12 cellular contexts compared by ENCODE assay signal in the genomic region with DNA sequence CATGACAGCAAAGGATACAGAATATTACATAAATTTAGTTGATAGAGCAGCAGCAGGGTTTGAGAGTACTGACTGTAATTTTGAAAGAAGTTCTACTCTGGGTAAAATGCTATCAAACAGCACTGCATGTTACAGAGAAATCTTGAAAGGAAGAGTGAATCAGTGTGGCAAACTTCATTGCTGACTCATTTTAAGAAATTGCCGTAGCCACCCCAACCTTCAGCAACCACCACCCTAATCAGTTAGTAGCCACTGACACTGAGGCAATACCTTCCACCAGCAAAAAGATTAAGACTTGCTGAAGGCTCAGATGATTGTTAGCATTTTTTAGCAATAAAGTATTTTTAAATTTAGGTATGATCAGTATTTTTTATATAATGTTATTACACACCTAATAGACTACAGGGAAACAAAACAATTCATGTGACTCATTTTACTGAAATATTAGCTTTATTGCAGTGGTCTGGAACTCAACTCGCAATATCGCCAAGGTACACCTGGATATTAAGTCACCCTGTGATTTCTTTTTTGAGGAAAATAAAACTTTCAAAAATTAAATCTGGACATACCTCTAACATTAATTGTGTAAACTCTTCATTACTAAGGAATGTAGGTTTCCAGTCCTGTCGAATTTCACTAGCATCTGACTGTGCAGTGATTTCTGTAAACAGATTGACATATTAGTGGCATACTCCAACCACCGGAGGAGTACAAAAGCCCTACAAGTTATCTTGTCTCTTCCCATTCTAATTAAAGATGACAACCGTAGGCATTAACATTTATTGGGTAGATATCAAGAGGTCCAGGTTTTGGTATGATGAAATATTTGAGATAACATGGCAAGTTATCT.
DNase-seq lines count a peak whose midpoint lies in the region; ATAC-seq and TF ChIP-seq lines count a peak whose summit lies in the region.
"Had no signal": no experiment of that assay in that cellular context is flagged by ENCODE, and none has a peak within 500 bp of the region (broad histone marks: within the 10 kb centered on the region; RNA-seq: fewer than 3 reads in every experiment).

No MANE protein-coding gene starts in this region.

- H3K18ac ChIP-seq in IMR-90 (ENCODE audit: low read depth, low read length) = no peak overlapping the region; the same call in 1 of the 2 replicates

- H4K8ac ChIP-seq in IMR-90 (ENCODE audit: low read depth in 2 of 2, low read length in 2 of 2) = peak overlapping the region in 1 of 2 experiments; percentile 24; a peak in 2 of 4 replicates

- no peak overlapping the region for H2AFZ ChIP-seq in IMR-90 (replicated peaks; ENCODE audit: low read length, poor library complexity)

- H2BK5ac ChIP-seq in IMR-90 (ENCODE audit: low read depth, low read length, poor library complexity, severe bottlenecking) = peak overlapping the region; percentile 33

- H3K36me3 ChIP-seq in IMR-90 (ENCODE audit: control insufficient read depth, insufficient read depth, low read length) (peaks cover 6% of the 10 kb centered on the region), BE2C (peaks cover 9% of the 10 kb centered on the region)

- H3K27me3 ChIP-seq in IMR-90 (ENCODE audit: control insufficient read depth, insufficient read depth, low read length) = no peaks in the 10 kb centered on the region
- no peaks in the 10 kb centered on the region for H3K27me3 ChIP-seq in BE2C
- H3K27me3 ChIP-seq: thyroid gland had no signal

- no peak overlapping the region for H3K4me3 Mint-ChIP-seq in chondrocyte (ENCODE audit: unreplicated experiment)
- H3K4me3 Mint-ChIP-seq: T-helper 1 cell treated with Interleukin-12 subunit alpha and Interleukin-12 subunit beta and Interleukin-4 antibody, amounts not matched to agents 30 μg/mL and 1 μg/mL, for 36 hours had no signal

- H3K4me3 ChIP-seq in IMR-90 (ENCODE audit: insufficient read depth, low read depth, low read length) = no peak overlapping the region
- no peak overlapping the region for H3K4me3 ChIP-seq in BE2C (ENCODE audit: low read depth, low read length)
- H3K4me3 ChIP-seq: thyroid gland had no signal

- H4K5ac ChIP-seq in IMR-90 (ENCODE audit: low read depth, low read length) = peak overlapping the region; percentile 33; the same call in 1 of the 2 replicates

- ATAC-seq in IMR-90 (ENCODE audit: low read depth) (peak; percentile 80), left lobe of liver (no peak), HG03457 (IDR thresholded peaks at IDR 0.05; ENCODE audit: unreplicated experiment) (no peak)

- peaks cover 6 to 13% of the 10 kb centered on the region in 2 experiments; a peak in 3 of 4 replicates for H3K79me1 ChIP-seq in IMR-90 (ENCODE audit: low read depth in 1 of 2, low read length in 2 of 2)

- H3K4me1 ChIP-seq in IMR-90 (ENCODE audit: control insufficient read depth, insufficient read depth, low read length) (peaks cover 5% of the 10 kb centered on the region), BE2C (no peaks in the 10 kb centered on the region)
- H3K4me1 ChIP-seq: thyroid gland had no signal

- H3K9me1 ChIP-seq in IMR-90 (ENCODE audit: insufficient read depth, low read length) = no peaks in the 10 kb centered on the region; the same call in 1 of the 2 replicates

- H3K4me1 Mint-ChIP-seq in chondrocyte (ENCODE audit: low read depth) = peaks cover 15% of the 10 kb centered on the region

- no CpG with 5 or more reads among the region's 6 CpGs for WGBS in IMR-90 (ENCODE audit: extremely low coverage in 2 of 2, insufficient read length in 1 of 2), 2 experiments

- POLR2A ChIA-PET in IMR-90 (lab: Charles Lee; ENCODE audit: unreplicated experiment) = no interaction called here

- DNase-seq in GM03348 (ENCODE audit: low spot score) (peak; percentile 27), IMR-90 (peak; percentile 77), astrocyte of the hippocampus (ENCODE audit: low read depth, low spot score) (peak; percentile 71), kidney glomerular epithelial cell (lab: John Stamatoyannopoulos, UW) (peak; percentile 15), left lobe of liver (ENCODE audit: low spot score) (no peak), BE2C (no peak), chondrocyte (ENCODE audit: low spot score) (no peak)
- DNase-seq: anterior cingulate cortex, KBM-7, thyroid gland had no signal

- peaks cover 15% of the 10 kb centered on the region for H3K9me3 Mint-ChIP-seq in chondrocyte (ENCODE audit: low read depth)
- H3K9me3 Mint-ChIP-seq: T-helper 1 cell treated with Interleukin-12 subunit alpha and Interleukin-12 subunit beta and Interleukin-4 antibody, amounts not matched to agents 30 μg/mL and 1 μg/mL, for 36 hours had no signal

- no peak overlapping the region for H2AK9ac ChIP-seq in IMR-90 (replicated peaks; ENCODE audit: low read depth, low read length, poor library complexity)

- H3K9me3 ChIP-seq in IMR-90 (ENCODE audit: control insufficient read depth, insufficient read depth, low read length) (peaks cover 7% of the 10 kb centered on the region; the same call in 1 of the 2 replicates), BE2C (no peaks in the 10 kb centered on the region)
- H3K9me3 ChIP-seq: thyroid gland had no signal

- H2BK15ac ChIP-seq in IMR-90 (ENCODE audit: low read depth, low read length) = no peak overlapping the region

- H3K27me3 Mint-ChIP-seq in chondrocyte (ENCODE audit: low read depth) = no peaks in the 10 kb centered on the region

- peak overlapping the region; percentile 51; the same call in 1 of the 2 replicates for H3K4me2 ChIP-seq in IMR-90 (ENCODE audit: low read depth, low read length)

- H4K20me1 ChIP-seq in IMR-90 (ENCODE audit: insufficient read depth, low read length) = no peaks in the 10 kb centered on the region

- TF ChIP-seq CTCF in IMR-90 (conservative IDR thresholded peaks at IDR 0.05; ENCODE audit: low read depth, low read length) (no peak), BE2C (IDR thresholded peaks at IDR 0.05; ENCODE audit: low read depth, low read length) (no peak), chondrocyte (IDR thresholded peaks at IDR 0.05) (no peak)

- no peak overlapping the region for H3K27ac Mint-ChIP-seq in chondrocyte (ENCODE audit: unreplicated experiment)
- H3K27ac Mint-ChIP-seq: T-helper 1 cell treated with Interleukin-12 subunit alpha and Interleukin-12 subunit beta and Interleukin-4 antibody, amounts not matched to agents 30 μg/mL and 1 μg/mL, for 36 hours had no signal

- H2BK20ac ChIP-seq in IMR-90 (ENCODE audit: low read depth, low read length) = no peak overlapping the region; the same call in 1 of the 2 replicates

- no peak overlapping the region for H3K4ac ChIP-seq in IMR-90 (ENCODE audit: low read depth, low read length)

- no peak for TF ChIP-seq POLR2A in IMR-90 (IDR thresholded peaks at IDR 0.05; ENCODE audit: low read depth, low read length)

- no peak overlapping the region for H2BK120ac ChIP-seq in IMR-90 (ENCODE audit: low read depth, low read length)

- peaks cover 22% of the 10 kb centered on the region for H3K36me3 Mint-ChIP-seq in chondrocyte (ENCODE audit: low read depth)

- no TSS peak for BruUV-seq in IMR-90 (replicated peaks; lab: Mats Ljungman, UMichigan)

- H3K14ac ChIP-seq in IMR-90 (replicated peaks; ENCODE audit: low read depth, low read length) = 0 out of 2 replicates have a peak overlapping the region, but pooled peaks have one; percentile 48

- H4K91ac ChIP-seq in IMR-90 (ENCODE audit: insufficient read depth, low read depth, low read length) = no peak overlapping the region

- H2AK5ac ChIP-seq in IMR-90 (ENCODE audit: low read depth, low read length) = no peak overlapping the region

- CTCF ChIA-PET in IMR-90 (lab: Yijun Ruan, JAX) = no interaction called here

- in situ Hi-C loops in IMR-90 (cut with MboI; ENCODE audit: low sequenced_read_pairs) = no loop called here

- dilution Hi-C loops in IMR-90 (cut with HindIII; ENCODE audit: low sequenced_read_pairs, unreplicated experiment) = no loop called here

- intact Hi-C loops in IMR-90 (cut with micrococcal nuclease) = no loop called here

- no peak overlapping the region for H3K56ac ChIP-seq in IMR-90 (ENCODE audit: extremely low read depth, insufficient read depth, low read length)

- no peak for TF ChIP-seq RAD21 in IMR-90 (IDR thresholded peaks at IDR 0.05; ENCODE audit: low read length)

- H3K9ac ChIP-seq in IMR-90 (ENCODE audit: low read depth, low read length) = no peak overlapping the region

- H3K27ac ChIP-seq in IMR-90 (ENCODE audit: insufficient read depth, low read length) = no peak overlapping the region
- H3K27ac ChIP-seq: thyroid gland had no signal

- H3K23ac ChIP-seq in IMR-90 (ENCODE audit: low read depth, low read length) = peak overlapping the region; percentile 48; the same call in 1 of the 2 replicates

TF ChIP-seq in IMR-90, 13 proteins besides CTCF, POLR2A, EP300 and RAD21:
- TF ChIP-seq CHD1 (IDR thresholded peaks at IDR 0.05; ENCODE audit: low read depth, low read length) = no peak
- peak; percentile 74 for TF ChIP-seq CEBPB (IDR thresholded peaks at IDR 0.05; ENCODE audit: low read depth, low read length)
- no peak for TF ChIP-seq SMC3 (IDR thresholded peaks at IDR 0.05; ENCODE audit: low read depth, low read length)
- TF ChIP-seq FOS (IDR thresholded peaks at IDR 0.05; ENCODE audit: low read depth, low read length) = peak; percentile 35; the same call in 1 of the 2 replicates
- TF ChIP-seq NFE2L2 (IDR thresholded peaks at IDR 0.05; ENCODE audit: low read depth, low read length) = no peak
- 0 out of 2 replicates have a peak, but pooled peaks have one; percentile 4 for TF ChIP-seq MAFK (IDR thresholded peaks at IDR 0.05; ENCODE audit: low read depth, low read length)
TF ChIP-seq in IMR-90: peak in this region for 3.

Comparison
In these comparisons a context has a peak if more than half of its experiments do, and no peak if none do; other contexts are left out.
1. DNase-seq: peak in GM03348 (single experiment), IMR-90 (single experiment), astrocyte of the hippocampus (single experiment) and kidney glomerular epithelial cell (single experiment); none in left lobe of liver (single experiment), BE2C (single experiment) and chondrocyte (single experiment).